26 cellular contexts compared by ENCODE assay signal in genomic region chr2:44718431-44718830, GRCh38.
"Had no signal": no experiment of that assay in that cellular context is flagged by ENCODE, and none has a peak within 500 bp of the region (broad histone marks: within the 10 kb centered on the region; RNA-seq: fewer than 3 reads in every experiment).

No MANE protein-coding gene starts in this region.

- ATAC-seq: stimulated activated effector memory CD8-positive, alpha-beta T cell treated with anti-CD3 and anti-CD28 coated beads, Interleukin-12 subunit alpha, Interleukin-12 subunit beta, amount 100 ng/mL, for 72 hours; stimulated activated memory B cell treated with anti-CD40 and anti-IgM and Interleukin-4, amounts not matched to agents 10 μg/mL and 1 μg/mL and 100 μg/mL, for 72 hours; stimulated activated naive B cell treated with anti-CD40 and anti-IgM and Interleukin-4, amounts not matched to agents 10 μg/mL and 1 μg/mL and 100 μg/mL, for 72 hours; stimulated activated naive CD8-positive, alpha-beta T cell treated with anti-CD3 and anti-CD28 coated beads, Interleukin-15, amount 100 ng/mL, for 72 hours; stimulated activated naive CD8-positive, alpha-beta T cell treated with anti-CD3 and anti-CD28 coated beads, Interleukin-15, Interleukin-2, amounts not matched to agents 100 U/mL and 50 U/mL, for 24 hours; upper lobe of right lung had no signal

- H3K4me3 ChIP-seq: stomach, suprapubic skin, testis, thoracic aorta, thyroid gland, tibial artery, tibial nerve, transverse colon, upper lobe of left lung, upper lobe of right lung, uterus, vagina had no signal

- H3K9me3 ChIP-seq: stomach, suprapubic skin, testis, thoracic aorta, thyroid gland, tibial artery, tibial nerve, transverse colon, upper lobe of left lung, upper lobe of right lung, uterus, vagina had no signal

- DNase-seq: stimulated activated CD4-positive, alpha-beta T cell treated with anti-CD3 and anti-CD28 coated beads, Interleukin-2, amount 100 ng/mL, for 48 hours; stimulated activated CD4-positive, alpha-beta T cell treated with anti-CD3 and anti-CD28 coated beads, Interleukin-4, amount 100 ng/mL, for 1 hour; stimulated activated CD4-positive, alpha-beta T cell treated with anti-CD3 and anti-CD28 coated beads, Interleukin-4, amount 100 ng/mL, for 24 hours; stimulated activated CD4-positive, alpha-beta T cell treated with anti-CD3 and anti-CD28 coated beads, Interleukin-4, amount 100 ng/mL, for 4 hours; stimulated activated CD8-positive, alpha-beta memory T cell treated with anti-CD3 and anti-CD28 coated beads, Interleukin-4, amount 100 ng/mL, for 48 hours; stimulated activated naive B cell treated with anti-CD40 and anti-IgM and Interleukin-4, amounts not matched to agents 10 μg/mL and 1 μg/mL and 100 μg/mL, for 72 hours; stimulated activated naive CD4-positive, alpha-beta T cell; stimulated activated naive CD4-positive, alpha-beta T cell treated with Interleukin-2 at 50 U/mL for 16 hours; stimulated activated naive CD8-positive, alpha-beta T cell treated with anti-CD3 and anti-CD28 coated beads, Interleukin-15, amount 100 ng/mL, for 72 hours; stimulated activated naive CD8-positive, alpha-beta T cell treated with anti-CD3 and anti-CD28 coated beads, Interleukin-15, Interleukin-2, amounts not matched to agents 100 U/mL and 50 U/mL, for 24 hours; stomach; substantia nigra; testis; thyroid gland; tibial artery; transverse colon; trophoblast cell; upper lobe of left lung; upper lobe of right lung; uterus had no signal

- H3K36me3 ChIP-seq: stomach, suprapubic skin, thoracic aorta, thyroid gland, tibial artery, tibial nerve, transverse colon, upper lobe of left lung, upper lobe of right lung, uterus, vagina had no signal

- H3K27ac ChIP-seq: stomach, suprapubic skin, testis, thoracic aorta, thyroid gland, tibial artery, tibial nerve, transverse colon, upper lobe of left lung, upper lobe of right lung, uterus, vagina had no signal

- H3K4me1 ChIP-seq: stomach, suprapubic skin, testis, tibial nerve, transverse colon, upper lobe of left lung, upper lobe of right lung, uterus, vagina had no signal

- H3K27me3 ChIP-seq: stomach, suprapubic skin, testis, thyroid gland, tibial artery, tibial nerve, transverse colon, upper lobe of left lung, upper lobe of right lung, uterus, vagina had no signal
